1 cellular context compared by ENCODE assay signal in the genomic region with DNA sequence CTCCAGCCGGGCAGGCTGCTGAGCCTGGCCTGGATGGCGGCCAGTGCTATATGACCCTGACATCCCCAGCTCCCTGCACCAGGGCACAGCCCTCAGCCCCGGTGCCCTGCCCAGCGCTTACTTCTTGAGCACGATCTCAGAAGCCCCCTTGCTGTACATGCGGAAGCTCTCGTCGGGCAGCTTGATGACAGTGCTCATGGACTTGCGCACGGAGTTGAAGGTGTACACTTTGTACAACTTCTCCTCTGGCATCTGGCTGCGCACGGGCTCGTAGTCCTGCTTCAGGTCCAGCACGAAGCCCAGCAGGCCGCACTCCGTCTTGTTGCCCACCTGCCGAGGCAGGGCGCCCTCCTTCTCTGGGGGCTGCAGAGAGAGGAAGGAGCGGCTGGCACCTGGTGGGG.
TF ChIP-seq lines count a peak whose summit lies in the region.

No MANE protein-coding gene starts in this region.

TF ChIP-seq in IMR-90, 13 proteins besides CTCF, POLR2A, EP300 and RAD21:
- TF ChIP-seq CEBPB (IDR thresholded peaks at IDR 0.05; ENCODE audit: low read depth, low read length) (no peak), BHLHE40 (IDR thresholded peaks at IDR 0.05; ENCODE audit: low read depth, low read length) (no peak), MAFK (IDR thresholded peaks at IDR 0.05; ENCODE audit: low read depth, low read length) (no peak), CHD1 (IDR thresholded peaks at IDR 0.05; ENCODE audit: low read depth, low read length) (no peak), MXI1 (IDR thresholded peaks at IDR 0.05; ENCODE audit: borderline replicate concordance, low read depth, low read length) (no peak), RFX5 (IDR thresholded peaks at IDR 0.05; ENCODE audit: low read depth, low read length) (no peak), NFE2L2 (IDR thresholded peaks at IDR 0.05; ENCODE audit: low read depth, low read length) (no peak), RCOR1 (IDR thresholded peaks at IDR 0.05; ENCODE audit: insufficient replicate concordance, low read length) (no peak), MAZ (IDR thresholded peaks at IDR 0.05; ENCODE audit: borderline replicate concordance, low read depth, low read length) (no peak), FOS (IDR thresholded peaks at IDR 0.05; ENCODE audit: low read depth, low read length) (no peak), SMC3 (IDR thresholded peaks at IDR 0.05; ENCODE audit: low read depth, low read length) (no peak)
- TF ChIP-seq, protein P1, sequence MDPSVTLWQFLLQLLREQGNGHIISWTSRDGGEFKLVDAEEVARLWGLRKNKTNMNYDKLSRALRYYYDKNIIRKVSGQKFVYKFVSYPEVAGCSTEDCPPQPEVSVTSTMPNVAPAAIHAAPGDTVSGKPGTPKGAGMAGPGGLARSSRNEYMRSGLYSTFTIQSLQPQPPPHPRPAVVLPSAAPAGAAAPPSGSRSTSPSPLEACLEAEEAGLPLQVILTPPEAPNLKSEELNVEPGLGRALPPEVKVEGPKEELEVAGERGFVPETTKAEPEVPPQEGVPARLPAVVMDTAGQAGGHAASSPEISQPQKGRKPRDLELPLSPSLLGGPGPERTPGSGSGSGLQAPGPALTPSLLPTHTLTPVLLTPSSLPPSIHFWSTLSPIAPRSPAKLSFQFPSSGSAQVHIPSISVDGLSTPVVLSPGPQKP (IDR thresholded peaks at IDR 0.05; ENCODE audit: borderline replicate concordance, low read depth, low read length) = no peak
- TF ChIP-seq, protein P2, sequence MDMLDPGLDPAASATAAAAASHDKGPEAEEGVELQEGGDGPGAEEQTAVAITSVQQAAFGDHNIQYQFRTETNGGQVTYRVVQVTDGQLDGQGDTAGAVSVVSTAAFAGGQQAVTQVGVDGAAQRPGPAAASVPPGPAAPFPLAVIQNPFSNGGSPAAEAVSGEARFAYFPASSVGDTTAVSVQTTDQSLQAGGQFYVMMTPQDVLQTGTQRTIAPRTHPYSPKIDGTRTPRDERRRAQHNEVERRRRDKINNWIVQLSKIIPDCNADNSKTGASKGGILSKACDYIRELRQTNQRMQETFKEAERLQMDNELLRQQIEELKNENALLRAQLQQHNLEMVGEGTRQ (IDR thresholded peaks at IDR 0.05; ENCODE audit: low read depth, low read length) = no peak
